ENCODE assay signal across 16 cellular contexts in genomic region chr11:9756461-9756860, GRCh38.
A peak's percentile ranks its signal among the peaks of the same experiment; 100 is the strongest.
DNase-seq lines count a peak whose midpoint lies in the region; ATAC-seq and TF ChIP-seq lines count a peak whose summit lies in the region.
"Had no signal": no experiment of that assay in that cellular context is flagged by ENCODE, and none has a peak within 500 bp of the region (broad histone marks: within the 10 kb centered on the region; RNA-seq: fewer than 3 reads in every experiment).

No MANE protein-coding gene starts in this region.

- CTCF ChIA-PET in PC-3 (lab: Charles Lee) = interaction anchor here (0.5 kb wide), 1 partner anchor 92 kb away, joined by 3 read pairs; the partner anchor contains the start of gene SWAP70

- H3K9me2 ChIP-seq in PC-3 (replicated peaks; ENCODE audit: low read length) = no peaks in the 10 kb centered on the region

- H3K36me3 ChIP-seq in CD4-positive, CD25-positive, alpha-beta regulatory T cell (ENCODE audit: control insufficient read depth, insufficient read depth, low read length) = peaks cover 2% of the 10 kb centered on the region
- no peaks in the 10 kb centered on the region for H3K36me3 ChIP-seq in PC-3 (ENCODE audit: low read depth, low read length)

- H3K79me2 ChIP-seq in PC-3 (ENCODE audit: low read length) = no peaks in the 10 kb centered on the region

- TF ChIP-seq CTCF in PC-3 (conservative IDR thresholded peaks at IDR 0.05; ENCODE audit: low read depth, low read length) (no peak), osteocyte (IDR thresholded peaks at IDR 0.05) (no peak), dorsolateral prefrontal cortex (IDR thresholded peaks at IDR 0.05 in 54 of 56, conservative IDR thresholded peaks at IDR 0.05 in 2 of 56; ENCODE audit: low read depth in 1 of 56, partially characterized antibody in 56 of 56) (no peak)

- no peaks in the 10 kb centered on the region for H3F3A ChIP-seq in PC-3 (ENCODE audit: low read length, unreplicated experiment)

- peaks cover 23% of the 10 kb centered on the region for H3K4me1 ChIP-seq in CD4-positive, CD25-positive, alpha-beta regulatory T cell (ENCODE audit: control insufficient read depth, insufficient read depth, low read length, poor library complexity, severe bottlenecking)
- H3K4me1 ChIP-seq in PC-3 (ENCODE audit: insufficient read depth, low read length) = peaks cover 53% of the 10 kb centered on the region

- POLR2A ChIA-PET in PC-3 (lab: Charles Lee; ENCODE audit: unreplicated experiment) = interaction anchor here (0.6 kb wide), 1 partner anchor 183 kb away, joined by 6 read pairs; the partner anchor contains the start of gene WEE1

- no peak overlapping the region for H3K27ac ChIP-seq in CD4-positive, CD25-positive, alpha-beta regulatory T cell (ENCODE audit: insufficient read depth, low read length, poor library complexity, severe bottlenecking)
- no peak overlapping the region for H3K27ac ChIP-seq in PC-3 (ENCODE audit: low read length)
- H3K27ac ChIP-seq in epithelial cell of prostate = peak overlapping the region; percentile 93
- no peak overlapping the region for H3K27ac ChIP-seq in dorsolateral prefrontal cortex

- ATAC-seq in CD4-positive, CD25-positive, alpha-beta regulatory T cell (ENCODE audit: low read depth in 2 of 2) = no peak
- ATAC-seq in PC-3 (no peak), HG02798 (IDR thresholded peaks at IDR 0.05; ENCODE audit: poor library complexity, unreplicated experiment) (no peak)
- ATAC-seq: activated CD4-positive, CD25-positive, alpha-beta regulatory T cell treated with anti-CD3 and anti-CD28 coated beads, Interleukin-2, amount 50 U/mL, for 24 hours; HCT116 had no signal

- intact Hi-C loops in PC-3 (cut with micrococcal nuclease) = loop anchor here (10.0 kb wide), 1 partner anchor 978 kb away; no protein-coding TSS in a partner anchor
- intact Hi-C loops in dorsolateral prefrontal cortex (cut with DNase I) = loop anchor here (5.0 kb wide), 5 partner anchors 106 to 981 kb away; partner anchors contain the start of gene ADM (in 1 of the 2)

- H3K9me3 ChIP-seq in CD4-positive, CD25-positive, alpha-beta regulatory T cell (ENCODE audit: control insufficient read depth in 2 of 2, low read length in 2 of 2) = no peaks in the 10 kb centered on the region
- H3K9me3 ChIP-seq in PC-3 (ENCODE audit: low read length) = no peaks in the 10 kb centered on the region

- no peaks in the 10 kb centered on the region for H3K27me3 Mint-ChIP-seq in CD4-positive, CD25-positive, alpha-beta regulatory T cell
- no peaks in the 10 kb centered on the region for H3K27me3 Mint-ChIP-seq in osteocyte (ENCODE audit: unreplicated experiment)
- no peaks in the 10 kb centered on the region for H3K27me3 Mint-ChIP-seq in T-helper 2 cell treated with Interferon-gamma antibody and Interleukin-4, amounts not matched to agents 5 μg/mL and 100 μg/mL, for 36 hours (ENCODE audit: low read depth)

- no peak overlapping the region for H3K4me2 ChIP-seq in PC-3 (ENCODE audit: low read length)

- H3K36me3 Mint-ChIP-seq in CD4-positive, CD25-positive, alpha-beta regulatory T cell = peaks cover 3% of the 10 kb centered on the region
- peaks cover 3% of the 10 kb centered on the region for H3K36me3 Mint-ChIP-seq in osteocyte (ENCODE audit: unreplicated experiment)
- H3K36me3 Mint-ChIP-seq in T-helper 2 cell treated with Interferon-gamma antibody and Interleukin-4, amounts not matched to agents 5 μg/mL and 100 μg/mL, for 36 hours (ENCODE audit: low read depth) = no peaks in the 10 kb centered on the region

- H4K20me1 ChIP-seq in PC-3 (ENCODE audit: low read length) = no peaks in the 10 kb centered on the region

- peaks cover 4 to 31% (median 24%) of the 10 kb centered on the region in 4 donors for H3K4me1 Mint-ChIP-seq in CD4-positive, CD25-positive, alpha-beta regulatory T cell
- peaks cover 79% of the 10 kb centered on the region for H3K4me1 Mint-ChIP-seq in osteocyte (ENCODE audit: unreplicated experiment)
- H3K4me1 Mint-ChIP-seq in T-helper 2 cell treated with Interferon-gamma antibody and Interleukin-4, amounts not matched to agents 5 μg/mL and 100 μg/mL, for 36 hours (ENCODE audit: low read depth) = peaks cover 35% of the 10 kb centered on the region

- H3K27me3 ChIP-seq in CD4-positive, CD25-positive, alpha-beta regulatory T cell (ENCODE audit: control insufficient read depth, insufficient read depth, low read length) = no peaks in the 10 kb centered on the region
- H3K27me3 ChIP-seq in PC-3 (ENCODE audit: low read length) (no peaks in the 10 kb centered on the region), dorsolateral prefrontal cortex (no peaks in the 10 kb centered on the region)

- H3K27ac Mint-ChIP-seq in CD4-positive, CD25-positive, alpha-beta regulatory T cell = peak overlapping the region in 1 of 3 donors; percentile 64
- peak overlapping the region; percentile 74 for H3K27ac Mint-ChIP-seq in osteocyte (ENCODE audit: unreplicated experiment)
- no peak overlapping the region for H3K27ac Mint-ChIP-seq in T-helper 2 cell treated with Interferon-gamma antibody and Interleukin-4, amounts not matched to agents 5 μg/mL and 100 μg/mL, for 36 hours

- H3K4me3 ChIP-seq in CD4-positive, CD25-positive, alpha-beta regulatory T cell (ENCODE audit: low read depth, low read length) = no peak overlapping the region
- H3K4me3 ChIP-seq in PC-3 (ENCODE audit: low read length) (no peak overlapping the region), dorsolateral prefrontal cortex (no peak overlapping the region)

- BruUV-seq in PC-3 (replicated peaks; lab: Mats Ljungman, UMichigan) = no TSS peak

- no peak for DNase-seq in CD4-positive, CD25-positive, alpha-beta regulatory T cell
- DNase-seq in PC-3 = peak; percentile 43
- DNase-seq in epithelial cell of prostate (ENCODE audit: low read depth, low spot score) = peak; percentile 84
- DNase-seq in osteocyte (ENCODE audit: extremely low spot score, unreplicated experiment) = no peak
- DNase-seq in dorsolateral prefrontal cortex = no peak
- DNase-seq in cerebellum (ENCODE audit: low spot score) = no peak
- DNase-seq in T-helper 2 cell treated with Interferon-gamma antibody and Interleukin-4, amounts not matched to agents 5 μg/mL and 100 μg/mL, for 36 hours (ENCODE audit: low spot score) = no peak
- DNase-seq: activated T-cell treated with anti-CD3 and anti-CD28 coated beads for 4 hours; cerebellar nuclear complex; hippocampal formation; KBM-7; NCI-H146; stimulated activated CD4-positive, alpha-beta T cell treated with anti-CD3 and anti-CD28 coated beads, Interleukin-4, amount 100 ng/mL, for 24 hours had no signal

- peak overlapping the region in 3 of 4 donors; percentile 39 to 74 (median 72) for H3K4me3 Mint-ChIP-seq in CD4-positive, CD25-positive, alpha-beta regulatory T cell
- no peak overlapping the region for H3K4me3 Mint-ChIP-seq in osteocyte (ENCODE audit: unreplicated experiment)
- no peak overlapping the region for H3K4me3 Mint-ChIP-seq in T-helper 2 cell treated with Interferon-gamma antibody and Interleukin-4, amounts not matched to agents 5 μg/mL and 100 μg/mL, for 36 hours

- H2AFZ ChIP-seq in PC-3 (ENCODE audit: low read length) = no peak overlapping the region

- no peaks in the 10 kb centered on the region for H3K9me3 Mint-ChIP-seq in CD4-positive, CD25-positive, alpha-beta regulatory T cell
- no peaks in the 10 kb centered on the region for H3K9me3 Mint-ChIP-seq in osteocyte (ENCODE audit: unreplicated experiment)
- H3K9me3 Mint-ChIP-seq in T-helper 2 cell treated with Interferon-gamma antibody and Interleukin-4, amounts not matched to agents 5 μg/mL and 100 μg/mL, for 36 hours = no peaks in the 10 kb centered on the region

- H3K9ac ChIP-seq in PC-3 (ENCODE audit: low read length) = no peak overlapping the region

Comparison
In these comparisons a context has a peak if more than half of its experiments do, and no peak if none do; other contexts are left out.
1. DNase-seq: peak in PC-3 (single experiment) and epithelial cell of prostate (single experiment); none in CD4-positive, CD25-positive, alpha-beta regulatory T cell (0 of 3), osteocyte (single experiment), dorsolateral prefrontal cortex (0 of 10), cerebellum (single experiment) and T-helper 2 cell treated with Interferon-gamma antibody and Interleukin-4, amounts not matched to agents 5 μg/mL and 100 μg/mL, for 36 hours (single experiment).
2. H3K4me3 Mint-ChIP-seq: peak in CD4-positive, CD25-positive, alpha-beta regulatory T cell (3 of 4); none in osteocyte (single experiment) and T-helper 2 cell treated with Interferon-gamma antibody and Interleukin-4, amounts not matched to agents 5 μg/mL and 100 μg/mL, for 36 hours (single experiment).